In genomic region chr7:13742719-13743640, GRCh38 we compare ENCODE assay signal across 8 cellular contexts.
A peak's percentile ranks its signal among the peaks of the same experiment; 100 is the strongest.
DNase-seq lines count a peak whose midpoint lies in the region; ATAC-seq, FAIRE-seq and TF ChIP-seq lines count a peak whose summit lies in the region.

No MANE protein-coding gene starts in this region.

- DNase-seq in AG09319 (ENCODE audit: extremely low read depth, low read depth) (peak; percentile 38), HT-29 (ENCODE audit: low spot score) (peak; percentile 71), RPMI8226 (peak; percentile 35), fibroblast of mammary gland (ENCODE audit: low read depth) (peak; percentile 67), occipital lobe (lab: John Stamatoyannopoulos, UW) (peak; percentile 14), GM12892 (ENCODE audit: insufficient read length) (no peak)

- no peak for ATAC-seq in activated CD4-positive, CD25-positive, alpha-beta regulatory T cell treated with anti-CD3 and anti-CD28 coated beads, Interleukin-2, amount 50 U/mL, for 24 hours
- ATAC-seq in GM19463 (IDR thresholded peaks at IDR 0.05; ENCODE audit: unreplicated experiment) = no peak

- no peak for TF ChIP-seq POLR2A in GM12892 (IDR thresholded peaks at IDR 0.05; ENCODE audit: low read depth, low read length)

- no peak overlapping the region for H3K4me3 ChIP-seq in fibroblast of mammary gland (ENCODE audit: control insufficient read depth, low read depth, low read length)

- FAIRE-seq in GM12892 (lab: Jason Lieb, UNC) = no peak

- peak; percentile 45 for TF ChIP-seq CTCF in AG09319 (IDR thresholded peaks at IDR 0.05; ENCODE audit: low read depth, low read length)
- TF ChIP-seq CTCF in fibroblast of mammary gland (conservative IDR thresholded peaks at IDR 0.05; ENCODE audit: control insufficient read depth, insufficient read depth, low read depth, low read length) = peak; percentile 53
